Comparison of ENCODE assay signal across 25 cellular contexts in the genomic region with DNA sequence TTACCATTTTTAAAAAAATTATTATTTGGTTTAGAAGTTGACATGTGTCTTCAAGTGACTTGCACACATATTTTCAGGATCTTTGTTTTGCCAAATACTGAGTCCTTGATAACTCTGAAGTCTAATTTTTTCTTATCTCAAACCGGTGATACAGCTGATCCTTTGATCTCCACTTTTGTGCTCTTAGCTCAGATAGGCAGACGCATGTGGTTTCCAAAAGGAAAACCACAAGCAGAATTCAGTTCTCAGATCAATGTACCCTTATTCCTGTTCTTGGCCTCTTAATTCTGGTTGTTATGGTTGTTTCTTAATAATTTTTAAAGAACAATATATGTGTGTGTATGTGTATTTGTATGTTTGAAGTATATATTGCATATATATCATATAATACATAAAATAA.
DNase-seq lines count a peak whose midpoint lies in the region; ATAC-seq, FAIRE-seq and TF ChIP-seq lines count a peak whose summit lies in the region.
"Had no signal": no experiment of that assay in that cellular context is flagged by ENCODE, and none has a peak within 500 bp of the region (broad histone marks: within the 10 kb centered on the region; RNA-seq: fewer than 3 reads in every experiment).

No MANE protein-coding gene starts in this region.

- TF ChIP-seq CTCF in GM12878 (IDR thresholded peaks at IDR 0.05 in 2 of 3, conservative IDR thresholded peaks at IDR 0.05 in 1 of 3; ENCODE audit: control insufficient read depth in 2 of 3, extremely low read depth in 1 of 3, insufficient read depth in 1 of 3, low read depth in 3 of 3, low read length in 3 of 3) (no peak), OCI-LY7 (conservative IDR thresholded peaks at IDR 0.05; ENCODE audit: low read length) (no peak)

- intact Hi-C loops in GM12878 (cut with micrococcal nuclease; ENCODE audit: unreplicated experiment) (no loop called here), OCI-LY7 (cut with micrococcal nuclease; ENCODE audit: unreplicated experiment) (loop anchor here (1.0 kb wide), 1 partner anchor 9 kb away; no protein-coding TSS in a partner anchor)

- no peaks in the 10 kb centered on the region for H3K9me2 ChIP-seq in OCI-LY7 (ENCODE audit: insufficient read depth, low read length)

- H3K4me3 ChIP-seq in GM12878 = no peak overlapping the region
- H3K4me3 ChIP-seq in OCI-LY7 (ENCODE audit: low read depth, low read length, poor library complexity, severe bottlenecking) = no peak overlapping the region
- H3K4me3 ChIP-seq: HAP-1, prostate gland, stomach, thyroid gland had no signal

- 0% methylated on average over 2 of the region's 2 CpGs for WGBS in GM12878 (ENCODE audit: insufficient coverage, insufficient replicate concordance, low lambda C conversion rate, missing lambda C conversion rate)

- H3K27ac ChIP-seq in GM12878 (ENCODE audit: control insufficient read depth, insufficient read depth) (no peak overlapping the region), OCI-LY7 (ENCODE audit: low read depth, low read length, poor library complexity, severe bottlenecking) (no peak overlapping the region)
- H3K27ac ChIP-seq: epithelial cell of prostate, prostate gland, stomach, thyroid gland had no signal

- CTCF ChIA-PET in GM12878 (lab: Yijun Ruan, JAX) = no interaction called here
- CTCF ChIA-PET in OCI-LY7 (lab: Charles Lee; ENCODE audit: unreplicated experiment) = no interaction called here

- TF ChIP-seq RAD21 in GM12878 (IDR thresholded peaks at IDR 0.05; ENCODE audit: insufficient read depth, low read depth, low read length) = no peak

- in situ Hi-C loops in SK-MEL-5 (cut with HindIII; ENCODE audit: low pct_unique_long_range_greater_than_20kb, low sequenced_read_pairs) = no loop called here
- in situ Hi-C loops in GM12878 (cut with MboI) = no loop called here

- no peak for TF ChIP-seq POLR2A in GM12878 (IDR thresholded peaks at IDR 0.05; ENCODE audit: low read depth, low read length)

- H3K9me3 ChIP-seq in GM12878 (replicated peaks; ENCODE audit: control insufficient read depth, insufficient read depth, low read length) (no peaks in the 10 kb centered on the region), OCI-LY7 (ENCODE audit: low read length) (no peaks in the 10 kb centered on the region)
- H3K9me3 ChIP-seq: HAP-1, prostate gland, stomach, thyroid gland had no signal

- BruUV-seq in GM12878 (replicated peaks; lab: Mats Ljungman, UMichigan) (no TSS peak), OCI-LY7 (replicated peaks; lab: Mats Ljungman, UMichigan) (no TSS peak)

- RAD21 ChIA-PET in GM12878 (lab: Charles Lee; ENCODE audit: unreplicated experiment) = no interaction called here

- no peak for FAIRE-seq in GM12878 (lab: Jason Lieb, UNC)
- FAIRE-seq: RCC 7860 had no signal

- DNase-seq in CMK (ENCODE audit: low read depth) (peak; percentile 61), SK-MEL-5 (ENCODE audit: low read depth, low spot score) (peak; percentile 4), GM12878 (ENCODE audit: low read depth, low spot score) (no peak), NCI-H345 treated with DMSO at 0.1 percent for 48 hours (lab: John Stamatoyannopoulos, UW; ENCODE audit: unreplicated experiment) (no peak), OCI-LY7 (ENCODE audit: low spot score) (no peak)
- DNase-seq: activated CD4-positive, alpha-beta T cell treated with anti-CD3 and anti-CD28 coated beads for 4 hours; activated gamma-delta T cell treated with Interleukin-2 at 50 U/mL for 16 hours; activated T-cell treated with anti-CD3 and anti-CD28 coated beads, Interleukin-2, amount 50 U/mL, for 4 hours; DMS153; effector CD4-positive, alpha-beta T cell; NCI-H1105 treated with DMSO at 0.1 percent for 48 hours; NCI-H2029; NCI-H526 treated with DMSO at 0.1 percent for 48 hours; SIG-M5; stomach; T-cell; thyroid gland had no signal

- H3K4me2 ChIP-seq in GM12878 (ENCODE audit: control insufficient read depth, insufficient read depth) (no peak overlapping the region), OCI-LY7 (ENCODE audit: low read length) (no peak overlapping the region)

- no peaks in the 10 kb centered on the region for H3K79me2 ChIP-seq in GM12878 (ENCODE audit: control insufficient read depth, insufficient read depth, low read length)
- no peaks in the 10 kb centered on the region for H3K79me2 ChIP-seq in OCI-LY7 (ENCODE audit: insufficient read depth, low read depth, low read length)

- SMC1A ChIA-PET in GM12878 (lab: Charles Lee; ENCODE audit: uncharacterized antibody, unreplicated experiment) = interaction anchor here (0.6 to 1.7 kb wide), 3 partner anchors 12 to 69 kb away, joined by 3 to 4 read pairs (median 3); no protein-coding TSS in a partner anchor

- no peaks in the 10 kb centered on the region for H4K20me1 ChIP-seq in GM12878 (ENCODE audit: control insufficient read depth, insufficient read depth)
- H4K20me1 ChIP-seq in OCI-LY7 (ENCODE audit: insufficient read depth, low read length) = no peaks in the 10 kb centered on the region

- no peaks in the 10 kb centered on the region for H3K4me1 ChIP-seq in GM12878 (ENCODE audit: control insufficient read depth, insufficient read depth, low read length)
- no peaks in the 10 kb centered on the region for H3K4me1 ChIP-seq in OCI-LY7 (ENCODE audit: insufficient read depth, low read length, poor library complexity, severe bottlenecking)
- H3K4me1 ChIP-seq: HAP-1, prostate gland, stomach, thyroid gland had no signal

- peak; percentile 66 for ATAC-seq in HG03565 (IDR thresholded peaks at IDR 0.05; ENCODE audit: unreplicated experiment)
- peak; percentile 77 for ATAC-seq in GM12878
- no peak for ATAC-seq in HG03342 (IDR thresholded peaks at IDR 0.05; ENCODE audit: unreplicated experiment)
- no peak for ATAC-seq in GM19324 (IDR thresholded peaks at IDR 0.05; ENCODE audit: low FRiP score, unreplicated experiment)
- ATAC-seq: activated T-cell treated with anti-CD3 and anti-CD28 coated beads, Interleukin-2, amount 50 U/mL, for 4 hours; naive thymus-derived CD4-positive, alpha-beta T cell; T-cell had no signal

- no peak overlapping the region for H3K9ac ChIP-seq in GM12878 (ENCODE audit: control insufficient read depth, insufficient read depth, low read length)

- no peak overlapping the region for H2AFZ ChIP-seq in GM12878 (ENCODE audit: control insufficient read depth, low read depth, low read length)
- no peak overlapping the region for H2AFZ ChIP-seq in OCI-LY7 (ENCODE audit: low read length)

- H3K36me3 ChIP-seq in GM12878 (ENCODE audit: control insufficient read depth in 2 of 2, insufficient read depth in 2 of 2, low read length in 1 of 2) (no peaks in the 10 kb centered on the region), OCI-LY7 (ENCODE audit: insufficient read depth, low read length) (no peaks in the 10 kb centered on the region)
- H3K36me3 ChIP-seq: HAP-1, prostate gland, stomach, thyroid gland had no signal

- POLR2A ChIA-PET in GM12878 (lab: Charles Lee) (interaction anchor here (1.5 kb wide), 1 partner anchor 11 kb away, joined by 3 read pairs; no protein-coding TSS in a partner anchor), OCI-LY7 (lab: Charles Lee) (interaction anchor here (2.0 to 4.0 kb wide), 2 partner anchors 10 to 11 kb away, joined by 5 to 34 read pairs; no protein-coding TSS in a partner anchor)

- H3K27me3 ChIP-seq in GM12878 (replicated peaks in 1 of 2; ENCODE audit: control insufficient read depth in 2 of 2, insufficient read depth in 2 of 2, low read length in 1 of 2) = no peaks in the 10 kb centered on the region
- H3K27me3 ChIP-seq: stomach, thyroid gland had no signal

- no peak for TF ChIP-seq EP300 in GM12878 (IDR thresholded peaks at IDR 0.05; ENCODE audit: borderline replicate concordance in 1 of 2, control insufficient read depth in 1 of 2, low read depth in 2 of 2, low read length in 2 of 2)

TF ChIP-seq in GM12878, 131 proteins besides CTCF, POLR2A, EP300 and RAD21:
- peak; percentile 73 for TF ChIP-seq RUNX3 (IDR thresholded peaks at IDR 0.05; ENCODE audit: low read length)
- TF ChIP-seq EZH2 (IDR thresholded peaks at IDR 0.05; ENCODE audit: borderline replicate concordance, control insufficient read depth, low read depth, low read length) = no peak
- no peak for TF ChIP-seq NR2C2 (IDR thresholded peaks at IDR 0.05; ENCODE audit: borderline replicate concordance, control insufficient read depth, insufficient read length, low read depth)
- TF ChIP-seq BACH1 (IDR thresholded peaks at IDR 0.05; ENCODE audit: borderline replicate concordance) = no peak
- peak; percentile 65 for TF ChIP-seq TCF7 (IDR thresholded peaks at IDR 0.05; ENCODE audit: borderline replicate concordance)
- no peak for TF ChIP-seq ZNF274 (IDR thresholded peaks at IDR 0.05; ENCODE audit: insufficient read depth, insufficient read length)
- no peak for TF ChIP-seq CEBPB (IDR thresholded peaks at IDR 0.05; ENCODE audit: borderline replicate concordance in 1 of 2, low read depth in 2 of 2, low read length in 2 of 2)
- TF ChIP-seq, protein P1, sequence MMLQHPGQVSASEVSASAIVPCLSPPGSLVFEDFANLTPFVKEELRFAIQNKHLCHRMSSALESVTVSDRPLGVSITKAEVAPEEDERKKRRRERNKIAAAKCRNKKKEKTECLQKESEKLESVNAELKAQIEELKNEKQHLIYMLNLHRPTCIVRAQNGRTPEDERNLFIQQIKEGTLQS (IDR thresholded peaks at IDR 0.05; ENCODE audit: borderline replicate concordance, extremely low read depth, low read depth, low read length) = no peak
- TF ChIP-seq MEF2B (IDR thresholded peaks at IDR 0.05; ENCODE audit: partially characterized antibody, poor library complexity, severe bottlenecking) = no peak
TF ChIP-seq in GM12878: peak in this region for 2.

Comparison
In these comparisons a context has a peak if more than half of its experiments do, and no peak if none do; other contexts are left out.
1. DNase-seq: peak in CMK (single experiment) and SK-MEL-5 (single experiment); none in GM12878 (single experiment), NCI-H345 treated with DMSO at 0.1 percent for 48 hours (single experiment) and OCI-LY7 (single experiment).
2. ATAC-seq: peak in HG03565 (single experiment) and GM12878 (single experiment); none in HG03342 (single experiment) and GM19324 (single experiment).